ENCODE assay signal across 22 cellular contexts in genomic region chr13:79413521-79413920, GRCh38.
"Had no signal": no experiment of that assay in that cellular context is flagged by ENCODE, and none has a peak within 500 bp of the region (broad histone marks: within the 10 kb centered on the region; RNA-seq: fewer than 3 reads in every experiment).

No MANE protein-coding gene starts in this region.

- H3K27ac ChIP-seq: breast epithelium, colonic mucosa, heart left ventricle, neural progenitor cell, right lobe of liver, skin epidermis, testis, vagina had no signal

- DNase-seq: activated B cell treated with CpG ODN at 0.5 μM for 24 hours; activated CD4-positive, alpha-beta memory T cell treated with anti-CD3 and anti-CD28 coated beads for 36 hours; activated CD4-positive, alpha-beta T cell treated with anti-CD3 and anti-CD28 coated beads for 4 hours; activated CD8-positive, alpha-beta memory T cell treated with anti-CD3 and anti-CD28 coated beads, Interleukin-2, amount 10 ng/mL, durations not matched to agents 7 days and 5 days; activated gamma-delta T cell treated with Interleukin-2 at 50 U/mL for 16 hours; activated T-cell treated with anti-CD3 and anti-CD28 coated beads for 4 hours; amniotic stem cell; colonic mucosa; heart left ventricle; naive B cell; posterior cingulate gyrus; right lobe of liver; stimulated activated CD4-positive, alpha-beta T cell treated with anti-CD3 and anti-CD28 coated beads, Interleukin-2, amount 100 ng/mL, for 24 hours; T-helper 1 cell; testis; trophoblast cell had no signal

- H3K36me3 Mint-ChIP-seq: activated CD4-positive, alpha-beta memory T cell treated with anti-CD3 and anti-CD28 coated beads for 36 hours; stimulated activated effector memory CD8-positive, alpha-beta T cell treated with anti-CD3 and anti-CD28 coated beads, Interleukin-12 subunit alpha, Interleukin-12 subunit beta, amount 100 ng/mL, for 72 hours had no signal

- H3K9me3 ChIP-seq: breast epithelium, colonic mucosa, heart left ventricle, right lobe of liver, testis, vagina had no signal

- H3K27ac Mint-ChIP-seq: activated B cell treated with CpG ODN at 0.5 μM for 24 hours; activated CD4-positive, alpha-beta memory T cell treated with anti-CD3 and anti-CD28 coated beads for 36 hours; activated CD8-positive, alpha-beta memory T cell treated with anti-CD3 and anti-CD28 coated beads, Interleukin-2, amount 10 ng/mL, durations not matched to agents 7 days and 5 days; activated naive CD8-positive, alpha-beta T cell; naive B cell; neural progenitor cell; stimulated activated effector memory CD8-positive, alpha-beta T cell treated with anti-CD3 and anti-CD28 coated beads, Interleukin-12 subunit alpha, Interleukin-12 subunit beta, amount 100 ng/mL, for 72 hours had no signal

- H3K27me3 Mint-ChIP-seq: activated B cell treated with CpG ODN at 0.5 μM for 24 hours; activated CD4-positive, alpha-beta memory T cell treated with anti-CD3 and anti-CD28 coated beads for 36 hours; activated CD8-positive, alpha-beta memory T cell treated with anti-CD3 and anti-CD28 coated beads, Interleukin-2, amount 10 ng/mL, durations not matched to agents 7 days and 5 days; activated naive CD8-positive, alpha-beta T cell; naive B cell had no signal

- H3K9me3 Mint-ChIP-seq: activated B cell treated with CpG ODN at 0.5 μM for 24 hours; activated CD4-positive, alpha-beta memory T cell treated with anti-CD3 and anti-CD28 coated beads for 36 hours; naive B cell; neural progenitor cell; stimulated activated effector memory CD8-positive, alpha-beta T cell treated with anti-CD3 and anti-CD28 coated beads, Interleukin-12 subunit alpha, Interleukin-12 subunit beta, amount 100 ng/mL, for 72 hours had no signal

- H3K4me3 Mint-ChIP-seq: activated B cell treated with CpG ODN at 0.5 μM for 24 hours; activated CD4-positive, alpha-beta memory T cell treated with anti-CD3 and anti-CD28 coated beads for 36 hours; activated CD8-positive, alpha-beta memory T cell treated with anti-CD3 and anti-CD28 coated beads, Interleukin-2, amount 10 ng/mL, durations not matched to agents 7 days and 5 days; activated naive CD8-positive, alpha-beta T cell; naive B cell; neural progenitor cell; stimulated activated effector memory CD8-positive, alpha-beta T cell treated with anti-CD3 and anti-CD28 coated beads, Interleukin-12 subunit alpha, Interleukin-12 subunit beta, amount 100 ng/mL, for 72 hours had no signal

- H3K36me3 ChIP-seq: breast epithelium, colonic mucosa, neural progenitor cell, right lobe of liver, vagina had no signal

- H3K4me3 ChIP-seq: breast epithelium, colonic mucosa, heart left ventricle, neural progenitor cell, right lobe of liver, skin epidermis, testis, vagina had no signal

- H3K4me2 ChIP-seq: neural progenitor cell had no signal

- H3K4me1 ChIP-seq: breast epithelium, colonic mucosa, heart left ventricle, neural progenitor cell, testis, vagina had no signal

- H3K27me3 ChIP-seq: breast epithelium, colonic mucosa, heart left ventricle, neural progenitor cell, right lobe of liver, testis, vagina had no signal

- H3K4me1 Mint-ChIP-seq: activated B cell treated with CpG ODN at 0.5 μM for 24 hours had no signal

- H2AFZ ChIP-seq: neural progenitor cell had no signal

- H3K9ac ChIP-seq: neural progenitor cell had no signal

- ATAC-seq: activated CD8-positive, alpha-beta memory T cell treated with anti-CD3 and anti-CD28 coated beads, Interleukin-2, amount 10 ng/mL, durations not matched to agents 7 days and 5 days; heart left ventricle; right lobe of liver; stimulated activated effector memory CD8-positive, alpha-beta T cell treated with anti-CD3 and anti-CD28 coated beads, Interleukin-12 subunit alpha, Interleukin-12 subunit beta, amount 100 ng/mL, for 72 hours had no signal
